In the genomic region with DNA sequence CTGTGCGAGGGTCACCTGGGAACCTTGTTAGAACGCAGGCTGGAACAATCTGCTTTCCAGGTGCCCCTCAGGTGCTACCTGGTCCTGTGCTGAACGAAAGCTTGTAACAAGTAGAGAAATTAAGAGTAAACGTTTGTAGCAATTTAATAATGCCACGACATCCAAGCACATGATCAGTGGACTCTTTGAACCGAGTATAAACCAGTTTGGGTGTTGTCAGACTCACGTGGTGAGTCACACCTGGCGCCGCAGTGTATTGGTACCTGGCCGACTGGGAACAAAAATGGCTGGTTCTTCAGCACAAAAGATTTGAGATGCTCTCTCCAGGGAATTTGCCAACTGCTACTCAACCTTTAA, we compare ENCODE assay signal across 8 cellular contexts. TPM values are rescaled to one million over a fixed set of nuclear protein-coding genes. Genes with fewer than 3 reads are reported as not detected.
DNase-seq lines count a peak whose midpoint lies in the region; ATAC-seq and TF ChIP-seq lines count a peak whose summit lies in the region.

No MANE protein-coding gene starts in this region.

- no peak overlapping the region for H3K27ac ChIP-seq in H9 (ENCODE audit: insufficient read length, low read depth, low read length)
- H3K27ac ChIP-seq in PC-9, result peak overlapping the region; percentile 83
- H3K27ac ChIP-seq in gastroesophageal sphincter, result peak overlapping the region in 2 of 4 donors; percentile 64 to 68
- H3K27ac ChIP-seq in testis, result peak overlapping the region in 1 of 2 donors; percentile 65

- intact Hi-C loops in PC-9 (cut with micrococcal nuclease; ENCODE audit: unreplicated experiment), result loop anchor here (1.0 to 10.0 kb wide), 5 partner anchors 46 to 444 kb away; no protein-coding TSS in a partner anchor
- intact Hi-C loops in testis (cut with DNase I; ENCODE audit: low total_unique reads), result loop anchor here (10.0 kb wide), 2 partner anchors 132 to 248 kb away; no protein-coding TSS in a partner anchor

- TF ChIP-seq CTCF in H9 (conservative IDR thresholded peaks at IDR 0.05) (no peak), PC-9 (conservative IDR thresholded peaks at IDR 0.05) (no peak), fibroblast of the aortic adventitia (IDR thresholded peaks at IDR 0.05; ENCODE audit: insufficient read depth, low read length) (no peak), retinal pigment epithelial cell (conservative IDR thresholded peaks at IDR 0.05; ENCODE audit: low read depth, low read length) (no peak), gastroesophageal sphincter (IDR thresholded peaks at IDR 0.05) (no peak), testis (IDR thresholded peaks at IDR 0.05) (no peak)

- BruUV-seq in PC-9 (replicated peaks; lab: Mats Ljungman, UMichigan), result no TSS peak

- TF ChIP-seq POLR2A in gastroesophageal sphincter (IDR thresholded peaks at IDR 0.05), result no peak
- no peak for TF ChIP-seq POLR2A in testis (IDR thresholded peaks at IDR 0.05)

- WGBS in H9 (ENCODE audit: extremely low coverage, insufficient read length, low lambda C conversion rate), result no CpG with 5 or more reads among the region's 10 CpGs
- 7 to 14% methylated on average over 2 to 3 of the region's 10 CpGs for WGBS in gastroesophageal sphincter (ENCODE audit: low coverage in 1 of 2), 2 donors
- 36 to 37% methylated on average over 10 of the region's 10 CpGs for WGBS in testis, 2 donors

- H3T11ph ChIP-seq in H9 (ENCODE audit: low read length), result no peak overlapping the region

- no peak overlapping the region for H3K23ac ChIP-seq in H9 (ENCODE audit: insufficient read length, low read depth, low read length)

- ATAC-seq in gastroesophageal sphincter, result no peak
- no peak for ATAC-seq in GM19463 (IDR thresholded peaks at IDR 0.05; ENCODE audit: unreplicated experiment)

- peaks cover 5% of the 10 kb centered on the region for H3K79me1 ChIP-seq in H9 (ENCODE audit: insufficient read depth, low read depth, low read length, poor library complexity, severe bottlenecking)

- H3K23me2 ChIP-seq in H9 (ENCODE audit: insufficient read length, low read depth, low read length, poor library complexity, severe bottlenecking), result peaks cover 16% of the 10 kb centered on the region

- H3F3A ChIP-seq in PC-9 (ENCODE audit: insufficient read depth, low read depth), result peaks cover 16% of the 10 kb centered on the region

- peaks cover 0 to 2% of the 10 kb centered on the region in 2 experiments; a peak in 1 of 5 replicates for H3K9me3 Mint-ChIP-seq in H9

- H3K4me2 ChIP-seq in H9 (ENCODE audit: insufficient read depth, insufficient read length, low read length) (peak overlapping the region; percentile 62), PC-9 (peak overlapping the region; percentile 94)

- no peak overlapping the region for H2AK5ac ChIP-seq in H9 (ENCODE audit: insufficient read length, low read length)

- H3K9ac ChIP-seq in H9 (ENCODE audit: extremely low read depth, insufficient read length, low read length), result no peak overlapping the region

- H3K27me3 ChIP-seq in H9 (ENCODE audit: insufficient read depth, low read length) (peaks cover 20% of the 10 kb centered on the region), PC-9 (ENCODE audit: insufficient read depth, low read depth) (no peaks in the 10 kb centered on the region), gastroesophageal sphincter (peaks cover 62% of the 10 kb centered on the region), testis (no peaks in the 10 kb centered on the region)

- no peak overlapping the region for H2BK20ac ChIP-seq in H9 (ENCODE audit: low read depth, low read length, poor library complexity, severe bottlenecking)

- no peak overlapping the region for H2BK5ac ChIP-seq in H9 (ENCODE audit: insufficient read length, low read length)

- H2BK12ac ChIP-seq in H9 (ENCODE audit: insufficient read length, low read depth, low read length), result no peak overlapping the region

- H3K9me2 ChIP-seq in PC-9 (ENCODE audit: insufficient read depth), result no peaks in the 10 kb centered on the region

- no peak overlapping the region for H2BK120ac ChIP-seq in H9 (ENCODE audit: low read depth, low read length, poor library complexity, severe bottlenecking)

- no peak for TF ChIP-seq EP300 in gastroesophageal sphincter (IDR thresholded peaks at IDR 0.05)

- H3K4ac ChIP-seq in H9 (ENCODE audit: low read depth, low read length), result no peak overlapping the region

- H4K20me1 ChIP-seq in H9 (ENCODE audit: control insufficient read depth, insufficient read depth, insufficient read length), result no peaks in the 10 kb centered on the region
- H4K20me1 ChIP-seq in PC-9 (ENCODE audit: insufficient read depth), result peaks cover 6% of the 10 kb centered on the region; the same call in 1 of the 2 replicates

- H3K79me2 ChIP-seq in H9 (ENCODE audit: insufficient read depth, low read length) (no peaks in the 10 kb centered on the region; the same call in 1 of the 2 replicates), PC-9 (ENCODE audit: low read depth) (peaks cover 40% of the 10 kb centered on the region)

- H3K27ac Mint-ChIP-seq in H9, result no peak overlapping the region

- no peaks in the 10 kb centered on the region for H3K36me3 Mint-ChIP-seq in H9 (ENCODE audit: insufficient read depth in 1 of 3, low read depth in 3 of 3)

- peak overlapping the region; percentile 86 to 94 for H3K4me3 Mint-ChIP-seq in H9

- no peak for DNase-seq in H9
- DNase-seq in PC-9, result peak; percentile 75 to 81
- DNase-seq in fibroblast of the aortic adventitia (ENCODE audit: low read depth), result no peak
- no peak for DNase-seq in retinal pigment epithelial cell (ENCODE audit: low read depth)
- no peak for DNase-seq in testis
- DNase-seq in islet precursor cell, result no peak

- H3K4me1 ChIP-seq in H9 (ENCODE audit: insufficient read depth, low read length) (no peaks in the 10 kb centered on the region; the same call in 1 of the 2 replicates), PC-9 (replicated peaks; ENCODE audit: insufficient read depth) (peaks cover 29% of the 10 kb centered on the region), gastroesophageal sphincter (peaks cover 0 to 33% (median 0%) of the 10 kb centered on the region in 3 donors), testis (peaks cover 14% of the 10 kb centered on the region)

- no peak overlapping the region for H4K8ac ChIP-seq in H9 (replicated peaks; ENCODE audit: insufficient read length, low read depth, low read length)

- H3K56ac ChIP-seq in H9 (ENCODE audit: insufficient read length, low read depth, low read length), result no peak overlapping the region

- CTCF ChIA-PET in PC-9 (lab: Charles Lee), result interaction anchor here (0.7 to 2.0 kb wide), 2 partner anchors 196 to 253 kb away, joined by 5 to 9 read pairs; no protein-coding TSS in a partner anchor

- H3K27me3 Mint-ChIP-seq in H9 (ENCODE audit: low read depth), result peaks cover 65% of the 10 kb centered on the region

- no peak overlapping the region for H3K18ac ChIP-seq in H9 (ENCODE audit: insufficient read length, low read depth, low read length)

- H3K14ac ChIP-seq in H9 (ENCODE audit: insufficient read depth, low read length), result no peak overlapping the region

- peaks cover 38 to 43% of the 10 kb centered on the region in 2 experiments for H3K4me1 Mint-ChIP-seq in H9

- H2AFZ ChIP-seq in H9 (ENCODE audit: low read length), result no peak overlapping the region
- H2AFZ ChIP-seq in PC-9, result peak overlapping the region; percentile 99

- H3K9me3 ChIP-seq in H9 (ENCODE audit: control insufficient read depth, low read depth, low read length), result no peaks in the 10 kb centered on the region
- no peaks in the 10 kb centered on the region for H3K9me3 ChIP-seq in PC-9 (ENCODE audit: insufficient read depth, low read depth)
- no peaks in the 10 kb centered on the region for H3K9me3 ChIP-seq in gastroesophageal sphincter
- H3K9me3 ChIP-seq in testis, result no peaks in the 10 kb centered on the region

- POLR2A ChIA-PET in PC-9 (lab: Charles Lee; ENCODE audit: unreplicated experiment), result no interaction called here

- peak overlapping the region; percentile 93 for H3K4me3 ChIP-seq in PC-9
- peak overlapping the region; percentile 83 for H3K4me3 ChIP-seq in fibroblast of the aortic adventitia (ENCODE audit: low read depth, low read length)
- peak overlapping the region; percentile 71 for H3K4me3 ChIP-seq in retinal pigment epithelial cell (ENCODE audit: low read length)
- H3K4me3 ChIP-seq in gastroesophageal sphincter, result peak overlapping the region in 1 of 2 donors; percentile 74
- peak overlapping the region in 1 of 2 donors; percentile 99 for H3K4me3 ChIP-seq in testis

- H3K36me3 ChIP-seq in PC-9 (ENCODE audit: low read depth) (no peaks in the 10 kb centered on the region), gastroesophageal sphincter (no peaks in the 10 kb centered on the region), testis (ENCODE audit: low read depth, missing control alignments) (no peaks in the 10 kb centered on the region)

- no peak overlapping the region for H4K5ac ChIP-seq in H9 (ENCODE audit: insufficient read length, low read depth, low read length)

- no peak overlapping the region for H4K91ac ChIP-seq in H9 (ENCODE audit: insufficient read length, low read depth, low read length)

- no peak overlapping the region for H2BK15ac ChIP-seq in H9 (ENCODE audit: low read depth, low read length)

RNA-seq across cellular contexts. Expression of gene MYO10, which starts 0.9 kb away (rescaled TPM):
- total RNA-seq in H9 (2021) (125 and 127 TPM in 2 replicates), PC-9 (2021) (92.8 and 116 TPM in 2 replicates), fibroblast of the aortic adventitia (ENCODE audit: low replicate concordance) (37.1 and 324 TPM in 2 replicates), gastroesophageal sphincter (10 to 100 TPM in 1 of 4 donors, 1 to 10 TPM in 3; 5.6 to 11.0 (median 6.4) TPM), testis (100 to 1,000 TPM in 1 of 2 donors, 10 to 100 TPM in 1; 99.8 to 102 TPM)
- polyA plus RNA-seq in testis (ENCODE audit: insufficient read depth, low read depth, low replicate concordance), result 37.8 TPM

Comparison
In these comparisons a context has a peak if more than half of its experiments do, and no peak if none do; other contexts are left out.
1. DNase-seq: peak in PC-9 (2 of 2); none in H9 (single experiment), fibroblast of the aortic adventitia (single experiment), retinal pigment epithelial cell (single experiment), testis (single experiment) and islet precursor cell (single experiment).